Comparison of ENCODE assay signal across 1 cellular context in the genomic region with DNA sequence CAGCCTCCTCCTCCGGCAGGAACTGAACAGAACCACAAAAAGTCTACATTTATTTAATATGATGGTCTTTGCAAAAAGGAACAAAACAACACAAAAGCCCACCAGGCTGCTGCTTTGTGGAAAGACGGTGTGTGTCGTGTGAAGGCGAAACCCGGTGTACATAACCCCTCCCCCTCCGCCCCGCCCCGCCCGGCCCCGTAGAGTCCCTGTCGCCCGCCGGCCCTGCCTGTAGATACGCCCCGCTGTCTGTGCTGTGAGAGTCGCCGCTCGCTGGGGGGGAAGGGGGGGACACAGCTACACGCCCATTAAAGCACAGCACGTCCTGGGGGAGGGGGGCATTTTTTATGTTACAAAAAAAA.
TF ChIP-seq lines count a peak whose summit lies in the region.

No MANE protein-coding gene starts in this region.

TF ChIP-seq in HepG2, 621 proteins besides CTCF, POLR2A, EP300 and RAD21 (continued from another document):
- TF ChIP-seq GATAD1 (CRISPR knock-in tag; IDR thresholded peaks at IDR 0.05) (no peak), ZNF234 (CRISPR knock-in tag; conservative IDR thresholded peaks at IDR 0.05) (no peak), THYN1 (CRISPR knock-in tag; IDR thresholded peaks at IDR 0.05; ENCODE audit: borderline replicate concordance, low read depth) (no peak), PAF1 (CRISPR knock-in tag; IDR thresholded peaks at IDR 0.05) (no peak), ZNF260 (CRISPR knock-in tag; IDR thresholded peaks at IDR 0.05; ENCODE audit: borderline replicate concordance, low read depth) (no peak), FOSL1 (CRISPR knock-in tag; IDR thresholded peaks at IDR 0.05; ENCODE audit: borderline replicate concordance) (no peak), PAX8 (CRISPR knock-in tag; IDR thresholded peaks at IDR 0.05; ENCODE audit: borderline replicate concordance) (no peak)
- TF ChIP-seq, protein P1, sequence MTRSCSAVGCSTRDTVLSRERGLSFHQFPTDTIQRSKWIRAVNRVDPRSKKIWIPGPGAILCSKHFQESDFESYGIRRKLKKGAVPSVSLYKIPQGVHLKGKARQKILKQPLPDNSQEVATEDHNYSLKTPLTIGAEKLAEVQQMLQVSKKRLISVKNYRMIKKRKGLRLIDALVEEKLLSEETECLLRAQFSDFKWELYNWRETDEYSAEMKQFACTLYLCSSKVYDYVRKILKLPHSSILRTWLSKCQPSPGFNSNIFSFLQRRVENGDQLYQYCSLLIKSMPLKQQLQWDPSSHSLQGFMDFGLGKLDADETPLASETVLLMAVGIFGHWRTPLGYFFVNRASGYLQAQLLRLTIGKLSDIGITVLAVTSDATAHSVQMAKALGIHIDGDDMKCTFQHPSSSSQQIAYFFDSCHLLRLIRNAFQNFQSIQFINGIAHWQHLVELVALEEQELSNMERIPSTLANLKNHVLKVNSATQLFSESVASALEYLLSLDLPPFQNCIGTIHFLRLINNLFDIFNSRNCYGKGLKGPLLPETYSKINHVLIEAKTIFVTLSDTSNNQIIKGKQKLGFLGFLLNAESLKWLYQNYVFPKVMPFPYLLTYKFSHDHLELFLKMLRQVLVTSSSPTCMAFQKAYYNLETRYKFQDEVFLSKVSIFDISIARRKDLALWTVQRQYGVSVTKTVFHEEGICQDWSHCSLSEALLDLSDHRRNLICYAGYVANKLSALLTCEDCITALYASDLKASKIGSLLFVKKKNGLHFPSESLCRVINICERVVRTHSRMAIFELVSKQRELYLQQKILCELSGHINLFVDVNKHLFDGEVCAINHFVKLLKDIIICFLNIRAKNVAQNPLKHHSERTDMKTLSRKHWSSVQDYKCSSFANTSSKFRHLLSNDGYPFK (CRISPR knock-in tag; IDR thresholded peaks at IDR 0.05; ENCODE audit: borderline replicate concordance) = no peak
